Comparison of ENCODE assay signal across 1 cellular context in genomic region chr15:43104426-43104825, GRCh38.
TF ChIP-seq lines count a peak whose summit lies in the region.

No MANE protein-coding gene starts in this region.

TF ChIP-seq in GM12878, 131 proteins besides CTCF, POLR2A, EP300 and RAD21:
- no peak for TF ChIP-seq CREM (IDR thresholded peaks at IDR 0.05; ENCODE audit: low read depth)
- TF ChIP-seq BHLHE40 (IDR thresholded peaks at IDR 0.05; ENCODE audit: borderline replicate concordance in 1 of 2, low read depth in 2 of 2, low read length in 1 of 2), result no peak
- no peak for TF ChIP-seq SUZ12 (IDR thresholded peaks at IDR 0.05; ENCODE audit: unreplicated experiment)
- TF ChIP-seq TAF1 (IDR thresholded peaks at IDR 0.05; ENCODE audit: borderline replicate concordance, low read depth, low read length), result no peak
- TF ChIP-seq RUNX3 (IDR thresholded peaks at IDR 0.05; ENCODE audit: low read length), result no peak
- TF ChIP-seq EED (IDR thresholded peaks at IDR 0.05; ENCODE audit: low read depth), result no peak
- TF ChIP-seq SUPT20H (IDR thresholded peaks at IDR 0.05; ENCODE audit: borderline replicate concordance, control insufficient read depth, low read depth, low read length), result no peak
- TF ChIP-seq, protein P1, sequence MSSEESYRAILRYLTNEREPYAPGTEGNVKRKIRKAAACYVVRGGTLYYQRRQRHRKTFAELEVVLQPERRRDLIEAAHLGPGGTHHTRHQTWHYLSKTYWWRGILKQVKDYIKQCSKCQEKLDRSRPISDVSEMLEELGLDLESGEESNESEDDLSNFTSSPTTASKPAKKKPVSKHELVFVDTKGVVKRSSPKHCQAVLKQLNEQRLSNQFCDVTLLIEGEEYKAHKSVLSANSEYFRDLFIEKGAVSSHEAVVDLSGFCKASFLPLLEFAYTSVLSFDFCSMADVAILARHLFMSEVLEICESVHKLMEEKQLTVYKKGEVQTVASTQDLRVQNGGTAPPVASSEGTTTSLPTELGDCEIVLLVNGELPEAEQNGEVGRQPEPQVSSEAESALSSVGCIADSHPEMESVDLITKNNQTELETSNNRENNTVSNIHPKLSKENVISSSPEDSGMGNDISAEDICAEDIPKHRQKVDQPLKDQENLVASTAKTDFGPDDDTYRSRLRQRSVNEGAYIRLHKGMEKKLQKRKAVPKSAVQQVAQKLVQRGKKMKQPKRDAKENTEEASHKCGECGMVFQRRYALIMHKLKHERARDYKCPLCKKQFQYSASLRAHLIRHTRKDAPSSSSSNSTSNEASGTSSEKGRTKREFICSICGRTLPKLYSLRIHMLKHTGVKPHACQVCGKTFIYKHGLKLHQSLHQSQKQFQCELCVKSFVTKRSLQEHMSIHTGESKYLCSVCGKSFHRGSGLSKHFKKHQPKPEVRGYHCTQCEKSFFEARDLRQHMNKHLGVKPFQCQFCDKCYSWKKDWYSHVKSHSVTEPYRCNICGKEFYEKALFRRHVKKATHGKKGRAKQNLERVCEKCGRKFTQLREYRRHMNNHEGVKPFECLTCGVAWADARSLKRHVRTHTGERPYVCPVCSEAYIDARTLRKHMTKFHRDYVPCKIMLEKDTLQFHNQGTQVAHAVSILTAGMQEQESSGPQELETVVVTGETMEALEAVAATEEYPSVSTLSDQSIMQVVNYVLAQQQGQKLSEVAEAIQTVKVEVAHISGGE (CRISPR knock-in tag; IDR thresholded peaks at IDR 0.05), result no peak
- TF ChIP-seq POU2F2 (IDR thresholded peaks at IDR 0.05; ENCODE audit: borderline replicate concordance, low read depth, low read length), result no peak
- TF ChIP-seq USF2 (IDR thresholded peaks at IDR 0.05; ENCODE audit: borderline replicate concordance, low read depth, low read length), result no peak
- TF ChIP-seq PBX3 (IDR thresholded peaks at IDR 0.05; ENCODE audit: insufficient replicate concordance, low read depth, low read length), result no peak
- TF ChIP-seq, protein P2, sequence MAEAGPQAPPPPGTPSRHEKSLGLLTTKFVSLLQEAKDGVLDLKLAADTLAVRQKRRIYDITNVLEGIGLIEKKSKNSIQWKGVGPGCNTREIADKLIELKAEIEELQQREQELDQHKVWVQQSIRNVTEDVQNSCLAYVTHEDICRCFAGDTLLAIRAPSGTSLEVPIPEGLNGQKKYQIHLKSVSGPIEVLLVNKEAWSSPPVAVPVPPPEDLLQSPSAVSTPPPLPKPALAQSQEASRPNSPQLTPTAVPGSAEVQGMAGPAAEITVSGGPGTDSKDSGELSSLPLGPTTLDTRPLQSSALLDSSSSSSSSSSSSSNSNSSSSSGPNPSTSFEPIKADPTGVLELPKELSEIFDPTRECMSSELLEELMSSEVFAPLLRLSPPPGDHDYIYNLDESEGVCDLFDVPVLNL (IDR thresholded peaks at IDR 0.05; ENCODE audit: low read depth, low read length), result no peak
